In genomic region chr5:17679597-17680187, GRCh38 we compare ENCODE assay signal across 38 cellular contexts. TPM values are rescaled to one million over a fixed set of nuclear protein-coding genes. Genes with fewer than 3 reads are reported as not detected.
DNase-seq lines count a peak whose midpoint lies in the region; ATAC-seq, FAIRE-seq and TF ChIP-seq lines count a peak whose summit lies in the region.
"Had no signal": no experiment of that assay in that cellular context is flagged by ENCODE, and none has a peak within 500 bp of the region (broad histone marks: within the 10 kb centered on the region; RNA-seq: fewer than 3 reads in every experiment).

No MANE protein-coding gene starts in this region.

- H3K27ac ChIP-seq in HepG2 (ENCODE audit: extremely low read length, insufficient read depth, low read length) (no peak overlapping the region), right lobe of liver (no peak overlapping the region), RWPE1 (no peak overlapping the region), mammary epithelial cell (ENCODE audit: insufficient read depth, low read depth, low read length) (peak overlapping the region; percentile 50)
- H3K27ac ChIP-seq: adrenal gland, stomach, thyroid gland, vagina had no signal

- DNase-seq in HepG2 (ENCODE audit: low spot score) (no peak), right lobe of liver (no peak), RWPE1 (ENCODE audit: low spot score) (peak; percentile 13), mammary epithelial cell (peak; percentile 89), urothelium cell line (ENCODE audit: low spot score) (peak; percentile 60), NOMO-1 treated with dmso at 0.1 percent for 144 hours (lab: John Stamatoyannopoulos, UW; ENCODE audit: unreplicated experiment) (no peak), T-helper 17 cell (no peak)
- DNase-seq in activated CD4-positive, alpha-beta T cell treated with anti-CD3 and anti-CD28 coated beads, Interleukin-2, amount 10 ng/mL, durations not matched to agents 7 days and 5 days: no peak
- DNase-seq: activated CD4-positive, alpha-beta T cell treated with anti-CD3 and anti-CD28 coated beads for 1 hour; activated CD8-positive, alpha-beta memory T cell treated with anti-CD3 and anti-CD28 coated beads, Interleukin-2, amount 50 U/mL, for 48 hours; activated CD8-positive, alpha-beta T cell treated with anti-CD3 and anti-CD28 coated beads for 36 hours; activated naive CD4-positive, alpha-beta T cell treated with anti-CD3 and anti-CD28 coated beads for 36 hours; adrenal gland; DMS79; GF-D8; GOT3; head of caudate nucleus; HFFc6; Karpas-422; NCI-H146; NCI-H226; NCI-H748 treated with DMSO at 0.1 percent for 48 hours; stimulated activated CD4-positive, alpha-beta T cell treated with anti-CD3 and anti-CD28 coated beads, Interleukin-4, amount 100 ng/mL, for 1 hour; stomach; thyroid gland had no signal

- H3K4me2 ChIP-seq in HepG2 (ENCODE audit: low read depth, low read length) (no peak overlapping the region), mammary epithelial cell (ENCODE audit: insufficient read depth, low read depth, low read length) (peak overlapping the region; percentile 20)

- in situ Hi-C loops in HepG2 (cut with HindIII; ENCODE audit: extremely low pct_ligation_motif_present, low pct_unique_long_range_greater_than_20kb): no loop called here
- in situ Hi-C loops in mammary epithelial cell (cut with MboI; ENCODE audit: low sequenced_read_pairs in 2 of 2): no loop called here

- no peak for TF ChIP-seq CTCF in HepG2 (CRISPR knock-in tag; IDR thresholded peaks at IDR 0.05)
- TF ChIP-seq CTCF in right lobe of liver (IDR thresholded peaks at IDR 0.05): no peak
- TF ChIP-seq CTCF in RWPE1 (conservative IDR thresholded peaks at IDR 0.05; ENCODE audit: low read depth): no peak
- TF ChIP-seq CTCF in mammary epithelial cell (conservative IDR thresholded peaks at IDR 0.05 in 1 of 2, IDR thresholded peaks at IDR 0.05 in 1 of 2; ENCODE audit: extremely low read depth in 1 of 2, insufficient read depth in 1 of 2, low read depth in 1 of 2, low read length in 2 of 2): no peak

- no peaks in the 10 kb centered on the region for H3K36me3 Mint-ChIP-seq in activated CD4-positive, alpha-beta T cell treated with anti-CD3 and anti-CD28 coated beads, Interleukin-2, amount 10 ng/mL, durations not matched to agents 7 days and 5 days (ENCODE audit: low read depth)
- H3K36me3 Mint-ChIP-seq in T-helper 17 cell (ENCODE audit: low read depth): no peaks in the 10 kb centered on the region
- H3K36me3 Mint-ChIP-seq: natural killer cell treated with Interleukin-12 subunit alpha and Interleukin-12 subunit beta and Interleukin-15 and Interleukin-18, amount 100 ng/mL, for 72 hours had no signal

- intact Hi-C loops in HepG2 (cut with micrococcal nuclease; ENCODE audit: unreplicated experiment) (no loop called here), right lobe of liver (cut with DNase I) (no loop called here), mammary epithelial cell (cut with micrococcal nuclease) (no loop called here)

- H3K4me1 ChIP-seq in HepG2 (ENCODE audit: insufficient read depth, low read length): no peaks in the 10 kb centered on the region
- H3K4me1 ChIP-seq in right lobe of liver: no peaks in the 10 kb centered on the region
- H3K4me1 ChIP-seq in mammary epithelial cell (ENCODE audit: insufficient read depth, low read length): peaks cover 18% of the 10 kb centered on the region
- H3K4me1 ChIP-seq: adrenal gland, stomach, thyroid gland, vagina had no signal

- H3K9me3 ChIP-seq in HepG2 (ENCODE audit: low read length): no peaks in the 10 kb centered on the region
- no peaks in the 10 kb centered on the region for H3K9me3 ChIP-seq in right lobe of liver
- no peaks in the 10 kb centered on the region for H3K9me3 ChIP-seq in mammary epithelial cell (replicated peaks; ENCODE audit: insufficient read depth, low read length)
- H3K9me3 ChIP-seq in T-helper 17 cell (ENCODE audit: control insufficient read depth, low read length, poor library complexity, severe bottlenecking): no peaks in the 10 kb centered on the region
- H3K9me3 ChIP-seq: adrenal gland, stomach, thyroid gland, vagina had no signal

- FAIRE-seq in HepG2 (lab: Jason Lieb, UNC) (no peak), urothelium cell line (lab: Jason Lieb, UNC) (no peak)
- FAIRE-seq: A204.1, colon had no signal

- no TSS peak for BruUV-seq in HepG2 (replicated peaks; lab: Mats Ljungman, UMichigan)
- no TSS peak for BruUV-seq in mammary epithelial cell (replicated peaks; lab: Mats Ljungman, UMichigan)

- H3K27me3 ChIP-seq in HepG2 (ENCODE audit: control insufficient read depth in 1 of 2, insufficient read depth in 2 of 2, low read length in 2 of 2) (no peaks in the 10 kb centered on the region; a peak in 1 of 5 replicates), right lobe of liver (no peaks in the 10 kb centered on the region), mammary epithelial cell (ENCODE audit: insufficient read depth, low read length) (no peaks in the 10 kb centered on the region)
- H3K27me3 ChIP-seq: adrenal gland, stomach, thyroid gland, vagina had no signal

- H3K27me3 Mint-ChIP-seq in activated CD4-positive, alpha-beta T cell treated with anti-CD3 and anti-CD28 coated beads, Interleukin-2, amount 10 ng/mL, durations not matched to agents 7 days and 5 days: no peaks in the 10 kb centered on the region
- no peaks in the 10 kb centered on the region for H3K27me3 Mint-ChIP-seq in T-helper 17 cell
- H3K27me3 Mint-ChIP-seq: activated CD8-positive, alpha-beta T cell treated with anti-CD3 and anti-CD28 coated beads for 36 hours; natural killer cell treated with Interleukin-12 subunit alpha and Interleukin-12 subunit beta and Interleukin-15 and Interleukin-18, amount 100 ng/mL, for 72 hours had no signal

- no peak for TF ChIP-seq EP300 in HepG2 (IDR thresholded peaks at IDR 0.05; ENCODE audit: low read depth in 2 of 2, low read length in 2 of 2)
- TF ChIP-seq EP300 in HepG2 (CRISPR knock-in tag; IDR thresholded peaks at IDR 0.05; ENCODE audit: borderline replicate concordance): no peak

- no peak overlapping the region for H3K27ac Mint-ChIP-seq in activated CD4-positive, alpha-beta T cell treated with anti-CD3 and anti-CD28 coated beads, Interleukin-2, amount 10 ng/mL, durations not matched to agents 7 days and 5 days
- no peak overlapping the region for H3K27ac Mint-ChIP-seq in T-helper 17 cell
- H3K27ac Mint-ChIP-seq: activated CD8-positive, alpha-beta T cell treated with anti-CD3 and anti-CD28 coated beads for 36 hours; activated naive CD4-positive, alpha-beta T cell treated with anti-CD3 and anti-CD28 coated beads for 36 hours; activated T-helper 1 cell treated with anti-CD3 and anti-CD28 coated beads, Interleukin-12 subunit alpha, Interleukin-12 subunit beta, Interleukin-2, Interleukin-4 antibody, amounts not matched to agents 30 ng/mL and 10 ng/mL and 1 ng/mL, durations not matched to agents 14 hours and 24 hours and 36 hours; HFFc6; natural killer cell treated with Interleukin-12 subunit alpha and Interleukin-12 subunit beta and Interleukin-15 and Interleukin-18, amount 100 ng/mL, for 72 hours had no signal

- peaks cover 4% of the 10 kb centered on the region for H3K9me3 Mint-ChIP-seq in activated CD4-positive, alpha-beta T cell treated with anti-CD3 and anti-CD28 coated beads, Interleukin-2, amount 10 ng/mL, durations not matched to agents 7 days and 5 days
- H3K9me3 Mint-ChIP-seq: HFFc6 had no signal

- H3K9ac ChIP-seq in HepG2 (ENCODE audit: insufficient read depth, low read depth, low read length) (no peak overlapping the region), mammary epithelial cell (ENCODE audit: insufficient read depth, low read length) (no peak overlapping the region)

- CTCF ChIA-PET in HepG2 (lab: Yijun Ruan, JAX; ENCODE audit: low intra/inter-chr PET ratio, low total read pairs) (no interaction called here), RWPE1 (lab: Yijun Ruan, JAX) (no interaction called here), mammary epithelial cell (lab: Charles Lee; ENCODE audit: low non-redundant PET) (no interaction called here)
- CTCF ChIA-PET in activated CD4-positive, alpha-beta T cell treated with anti-CD3 and anti-CD28 coated beads, Interleukin-2, amount 10 ng/mL, durations not matched to agents 7 days and 5 days (lab: Charles Lee): no interaction called here

- H4K20me1 ChIP-seq in HepG2 (ENCODE audit: insufficient read depth, low read length): no peaks in the 10 kb centered on the region
- H4K20me1 ChIP-seq in mammary epithelial cell (ENCODE audit: insufficient read depth, low read length): no peaks in the 10 kb centered on the region

- H3K4me3 Mint-ChIP-seq in activated CD4-positive, alpha-beta T cell treated with anti-CD3 and anti-CD28 coated beads, Interleukin-2, amount 10 ng/mL, durations not matched to agents 7 days and 5 days: no peak overlapping the region
- H3K4me3 Mint-ChIP-seq in T-helper 17 cell: no peak overlapping the region
- H3K4me3 Mint-ChIP-seq: activated CD8-positive, alpha-beta T cell treated with anti-CD3 and anti-CD28 coated beads for 36 hours; activated naive CD4-positive, alpha-beta T cell treated with anti-CD3 and anti-CD28 coated beads for 36 hours; activated T-helper 1 cell treated with anti-CD3 and anti-CD28 coated beads, Interleukin-12 subunit alpha, Interleukin-12 subunit beta, Interleukin-2, Interleukin-4 antibody, amounts not matched to agents 30 ng/mL and 10 ng/mL and 1 ng/mL, durations not matched to agents 14 hours and 24 hours and 36 hours; HFFc6; natural killer cell treated with Interleukin-12 subunit alpha and Interleukin-12 subunit beta and Interleukin-15 and Interleukin-18, amount 100 ng/mL, for 72 hours had no signal

- WGBS in HepG2 (ENCODE audit: low lambda C conversion rate): 29% methylated on average over 6 of the region's 6 CpGs
- WGBS in right lobe of liver (ENCODE audit: insufficient coverage, low coverage, low lambda C conversion rate, missing lambda C conversion rate): 45% methylated on average over 4 of the region's 6 CpGs
- WGBS in mammary epithelial cell (ENCODE audit: low coverage, missing lambda C conversion rate): 24% methylated on average over 6 of the region's 6 CpGs

- no peak overlapping the region for H3K4me3 ChIP-seq in HepG2 (replicated peaks in 1 of 3; ENCODE audit: insufficient read depth in 1 of 3, low read depth in 2 of 3, low read length in 3 of 3)
- no peak overlapping the region for H3K4me3 ChIP-seq in right lobe of liver
- H3K4me3 ChIP-seq in mammary epithelial cell (replicated peaks in 1 of 3; ENCODE audit: insufficient read depth in 1 of 3, low read depth in 2 of 3, low read length in 3 of 3): no peak overlapping the region
- H3K4me3 ChIP-seq: adrenal gland, lung, stomach, thyroid gland, vagina had no signal

- H3K36me3 ChIP-seq in HepG2 (replicated peaks in 1 of 2; ENCODE audit: control insufficient read depth in 1 of 2, insufficient read depth in 2 of 2, low read length in 2 of 2): no peaks in the 10 kb centered on the region
- no peaks in the 10 kb centered on the region for H3K36me3 ChIP-seq in right lobe of liver
- H3K36me3 ChIP-seq in mammary epithelial cell (ENCODE audit: insufficient read depth, low read length): no peaks in the 10 kb centered on the region
- H3K36me3 ChIP-seq: adrenal gland, stomach, thyroid gland, vagina had no signal

- H3K4me1 Mint-ChIP-seq in activated CD4-positive, alpha-beta T cell treated with anti-CD3 and anti-CD28 coated beads, Interleukin-2, amount 10 ng/mL, durations not matched to agents 7 days and 5 days: no peaks in the 10 kb centered on the region
- H3K4me1 Mint-ChIP-seq in T-helper 17 cell: no peaks in the 10 kb centered on the region

- H2AFZ ChIP-seq in HepG2 (ENCODE audit: low read length) (no peak overlapping the region), mammary epithelial cell (ENCODE audit: low read depth, low read length) (peak overlapping the region; percentile 5)

- dilution Hi-C loops in mammary epithelial cell (cut with HindIII; ENCODE audit: low sequenced_read_pairs): no loop called here

- POLR2A ChIA-PET in HepG2 (lab: Yijun Ruan, JAX): no interaction called here
- POLR2A ChIA-PET in RWPE1 (lab: Yijun Ruan, JAX; ENCODE audit: low non-redundant PET): no interaction called here
- POLR2A ChIA-PET in activated CD4-positive, alpha-beta T cell treated with anti-CD3 and anti-CD28 coated beads, Interleukin-2, amount 10 ng/mL, durations not matched to agents 7 days and 5 days (lab: Charles Lee): no interaction called here

- ATAC-seq in HepG2 (no peak), right lobe of liver (no peak), T-helper 17 cell (no peak)
- ATAC-seq: activated CD8-positive, alpha-beta T cell treated with anti-CD3 and anti-CD28 coated beads for 36 hours; natural killer cell treated with Interleukin-12 subunit alpha and Interleukin-12 subunit beta and Interleukin-15 and Interleukin-18, amount 100 ng/mL, for 72 hours; SK-N-SH treated with all-trans-retinoic acid at 6 μM for 48 hours had no signal

- TF ChIP-seq RAD21 in HepG2 (CRISPR knock-in tag; IDR thresholded peaks at IDR 0.05): no peak

- H3K79me2 ChIP-seq in HepG2 (ENCODE audit: insufficient read depth, low read length) (no peaks in the 10 kb centered on the region), mammary epithelial cell (ENCODE audit: insufficient read depth, low read length) (no peaks in the 10 kb centered on the region)

- no peak for TF ChIP-seq POLR2A in HepG2 (IDR thresholded peaks at IDR 0.05; ENCODE audit: insufficient read depth in 1 of 2, low read depth in 2 of 2, low read length in 2 of 2)
- TF ChIP-seq POLR2A in right lobe of liver (IDR thresholded peaks at IDR 0.05): no peak

RNA-seq across cellular contexts. Expression of gene TAF11L14, which starts 45.4 kb away (rescaled TPM):
- not detected in 2 replicates for total RNA-seq in HepG2 (2016; rRNA removed; fragmentation: Illumina TruSeq; extraction: Trizol)
- total RNA-seq in HepG2 (2016; cell fraction: cytosol; rRNA removed; fragmentation: Illumina TruSeq; extraction: Trizol; ENCODE audit: low read depth): not detected in 2 replicates
- total RNA-seq in HepG2 (2016; cell fraction: insoluble cytoplasmic fraction; rRNA removed; fragmentation: Illumina TruSeq; extraction: Trizol): not detected in 2 replicates
- not detected in 2 replicates for total RNA-seq in HepG2 (2016; cell fraction: membrane; rRNA removed; fragmentation: Illumina TruSeq; extraction: Trizol)
- not detected in 2 replicates for total RNA-seq in HepG2 (2016; cell fraction: nucleus; rRNA removed; fragmentation: Illumina TruSeq; extraction: Trizol)
- polyA plus RNA-seq in HepG2 (2011; rRNA removed): not detected in 2 replicates
- not detected in 2 replicates for polyA plus RNA-seq in HepG2 (2011; cell fraction: cytosol; rRNA removed)
- not detected in 2 replicates for polyA plus RNA-seq in HepG2 (2011; cell fraction: nucleus; rRNA removed)
- not detected in 2 replicates for polyA plus RNA-seq in HepG2 (2012)
- polyA plus RNA-seq in HepG2 (2016; cell fraction: cytosol; fragmentation: Illumina TruSeq; extraction: Trizol; ENCODE audit: low read depth): not detected in 2 replicates
- polyA plus RNA-seq in HepG2 (2016; cell fraction: insoluble cytoplasmic fraction; fragmentation: Illumina TruSeq; extraction: Trizol; ENCODE audit: low read depth): not detected in 2 replicates
- not detected in 2 replicates for polyA plus RNA-seq in HepG2 (2016; cell fraction: membrane; fragmentation: Illumina TruSeq; extraction: Trizol; ENCODE audit: low read depth)
- polyA plus RNA-seq in HepG2 (2016; cell fraction: nucleus; fragmentation: Illumina TruSeq; extraction: Trizol; ENCODE audit: insufficient read depth, low read depth): not detected in 2 replicates
- polyA minus RNA-seq in HepG2 (2011; rRNA and poly(A)+ RNA removed; ENCODE audit: low replicate concordance): not detected in 2 replicates
- polyA minus RNA-seq in HepG2 (2011; cell fraction: cytosol; rRNA and poly(A)+ RNA removed): not detected in 2 replicates
- not detected in 2 replicates for polyA minus RNA-seq in HepG2 (2011; cell fraction: nucleus; rRNA and poly(A)+ RNA removed)
- total RNA-seq in right lobe of liver: not detected
- total RNA-seq in mammary epithelial cell: not detected
- polyA plus RNA-seq in mammary epithelial cell: not detected
- polyA minus RNA-seq in mammary epithelial cell: not detected
- not detected for total RNA-seq in activated CD4-positive, alpha-beta T cell treated with anti-CD3 and anti-CD28 coated beads, Interleukin-2, amount 10 ng/mL, durations not matched to agents 7 days and 5 days
- total RNA-seq in T-helper 17 cell: not detected
- total RNA-seq: activated CD8-positive, alpha-beta T cell treated with anti-CD3 and anti-CD28 coated beads for 36 hours; activated naive CD4-positive, alpha-beta T cell treated with anti-CD3 and anti-CD28 coated beads for 36 hours; activated T-helper 1 cell treated with anti-CD3 and anti-CD28 coated beads, Interleukin-12 subunit alpha, Interleukin-12 subunit beta, Interleukin-2, Interleukin-4 antibody, amounts not matched to agents 30 ng/mL and 10 ng/mL and 1 ng/mL, durations not matched to agents 14 hours and 24 hours and 36 hours; adrenal gland; epithelial cell of proximal tubule; HFFc6; kidney epithelial cell; lung; mononuclear cell; natural killer cell treated with Interleukin-12 subunit alpha and Interleukin-12 subunit beta and Interleukin-15 and Interleukin-18, amount 100 ng/mL, for 72 hours; omental fat pad; pulmonary artery endothelial cell; stomach; T-helper 2 cell treated with Interferon-gamma antibody and Interleukin-4, amounts not matched to agents 100 ng/mL and 5 ng/mL, for 36 hours; thyroid gland; vagina had no signal
- polyA plus RNA-seq: adrenal gland, lung, stomach had no signal

RNA-seq across cellular contexts. Expression of gene TAF11L13, which starts 47.8 kb away (rescaled TPM):
- total RNA-seq in HepG2 (2016; rRNA removed; fragmentation: Illumina TruSeq; extraction: Trizol) (not detected in 2 replicates), right lobe of liver (not detected), mammary epithelial cell (not detected), T-helper 17 cell (not detected)
- total RNA-seq in HepG2 (2016; cell fraction: cytosol; rRNA removed; fragmentation: Illumina TruSeq; extraction: Trizol; ENCODE audit: low read depth): not detected in 2 replicates
- not detected in 2 replicates for total RNA-seq in HepG2 (2016; cell fraction: insoluble cytoplasmic fraction; rRNA removed; fragmentation: Illumina TruSeq; extraction: Trizol)
- not detected in 2 replicates for total RNA-seq in HepG2 (2016; cell fraction: membrane; rRNA removed; fragmentation: Illumina TruSeq; extraction: Trizol)
- total RNA-seq in HepG2 (2016; cell fraction: nucleus; rRNA removed; fragmentation: Illumina TruSeq; extraction: Trizol): not detected in 2 replicates
- polyA plus RNA-seq in HepG2 (2011; rRNA removed) (not detected in 2 replicates), mammary epithelial cell (not detected)
- polyA plus RNA-seq in HepG2 (2011; cell fraction: cytosol; rRNA removed): not detected in 2 replicates
- polyA plus RNA-seq in HepG2 (2011; cell fraction: nucleus; rRNA removed): not detected in 2 replicates
- polyA plus RNA-seq in HepG2 (2012): not detected in 2 replicates
- polyA plus RNA-seq in HepG2 (2016; cell fraction: cytosol; fragmentation: Illumina TruSeq; extraction: Trizol; ENCODE audit: low read depth): not detected in 2 replicates
- not detected in 2 replicates for polyA plus RNA-seq in HepG2 (2016; cell fraction: insoluble cytoplasmic fraction; fragmentation: Illumina TruSeq; extraction: Trizol; ENCODE audit: low read depth)
- polyA plus RNA-seq in HepG2 (2016; cell fraction: membrane; fragmentation: Illumina TruSeq; extraction: Trizol; ENCODE audit: low read depth): not detected in 2 replicates
- not detected in 2 replicates for polyA plus RNA-seq in HepG2 (2016; cell fraction: nucleus; fragmentation: Illumina TruSeq; extraction: Trizol; ENCODE audit: insufficient read depth, low read depth)
- not detected in 2 replicates for polyA minus RNA-seq in HepG2 (2011; rRNA and poly(A)+ RNA removed; ENCODE audit: low replicate concordance)
- polyA minus RNA-seq in HepG2 (2011; cell fraction: cytosol; rRNA and poly(A)+ RNA removed): not detected in 2 replicates
- not detected in 2 replicates for polyA minus RNA-seq in HepG2 (2011; cell fraction: nucleus; rRNA and poly(A)+ RNA removed)
- not detected for polyA minus RNA-seq in mammary epithelial cell
- total RNA-seq in activated CD4-positive, alpha-beta T cell treated with anti-CD3 and anti-CD28 coated beads, Interleukin-2, amount 10 ng/mL, durations not matched to agents 7 days and 5 days: not detected
- total RNA-seq: activated CD8-positive, alpha-beta T cell treated with anti-CD3 and anti-CD28 coated beads for 36 hours; activated naive CD4-positive, alpha-beta T cell treated with anti-CD3 and anti-CD28 coated beads for 36 hours; activated T-helper 1 cell treated with anti-CD3 and anti-CD28 coated beads, Interleukin-12 subunit alpha, Interleukin-12 subunit beta, Interleukin-2, Interleukin-4 antibody, amounts not matched to agents 30 ng/mL and 10 ng/mL and 1 ng/mL, durations not matched to agents 14 hours and 24 hours and 36 hours; adrenal gland; epithelial cell of proximal tubule; HFFc6; kidney epithelial cell; lung; mononuclear cell; natural killer cell treated with Interleukin-12 subunit alpha and Interleukin-12 subunit beta and Interleukin-15 and Interleukin-18, amount 100 ng/mL, for 72 hours; omental fat pad; pulmonary artery endothelial cell; stomach; T-helper 2 cell treated with Interferon-gamma antibody and Interleukin-4, amounts not matched to agents 100 ng/mL and 5 ng/mL, for 36 hours; thyroid gland; vagina had no signal
- polyA plus RNA-seq: adrenal gland, lung, stomach had no signal

Comparison
In these comparisons a context has a peak if more than half of its experiments do, and no peak if none do; other contexts are left out.
1. DNase-seq: peak in RWPE1 (single experiment), mammary epithelial cell (single experiment) and urothelium cell line (single experiment); none in HepG2 (single experiment), right lobe of liver (0 of 3), activated CD4-positive, alpha-beta T cell treated with anti-CD3 and anti-CD28 coated beads, Interleukin-2, amount 10 ng/mL, durations not matched to agents 7 days and 5 days (single experiment), NOMO-1 treated with dmso at 0.1 percent for 144 hours (single experiment) and T-helper 17 cell (0 of 3).